ENCODE assay signal across 1 cellular context in genomic region chr3:10546181-10546624, GRCh38.
TF ChIP-seq lines count a peak whose summit lies in the region.

No MANE protein-coding gene starts in this region.

TF ChIP-seq in HepG2, 621 proteins besides CTCF, POLR2A, EP300 and RAD21 (continued from another document):
- no peak for TF ChIP-seq ZXDC (CRISPR knock-in tag; IDR thresholded peaks at IDR 0.05)
- TF ChIP-seq TEF (CRISPR knock-in tag; IDR thresholded peaks at IDR 0.05) = no peak
- TF ChIP-seq ZFP41 (CRISPR knock-in tag; IDR thresholded peaks at IDR 0.05; ENCODE audit: borderline replicate concordance) = no peak
- TF ChIP-seq MIER2 (CRISPR knock-in tag; IDR thresholded peaks at IDR 0.05) = 0 out of 2 replicates have a peak, but pooled peaks have one; percentile 15
- TF ChIP-seq REST (IDR thresholded peaks at IDR 0.05; ENCODE audit: borderline replicate concordance in 1 of 2, low read depth in 1 of 2, low read length in 2 of 2) = peak; percentile 48 to 89
- no peak for TF ChIP-seq RNF219 (CRISPR knock-in tag; IDR thresholded peaks at IDR 0.05)
